In genomic region chr11:31421840-31422239, GRCh38 we compare ENCODE assay signal across 20 cellular contexts. TPM values are rescaled to one million over a fixed set of nuclear protein-coding genes. Genes with fewer than 3 reads are reported as not detected.
DNase-seq lines count a peak whose midpoint lies in the region.
"Had no signal": no experiment of that assay in that cellular context is flagged by ENCODE, and none has a peak within 500 bp of the region (broad histone marks: within the 10 kb centered on the region; RNA-seq: fewer than 3 reads in every experiment).

No MANE protein-coding gene starts in this region.

- DNase-seq in NCI-H748 (lab: John Stamatoyannopoulos, UW; ENCODE audit: unreplicated experiment) (peak; percentile 41), NCI-H748 treated with DMSO at 0.1 percent for 48 hours (lab: John Stamatoyannopoulos, UW) (no peak), NCI-H146 treated with DMSO at 0.1 percent for 48 hours (lab: John Stamatoyannopoulos, UW; ENCODE audit: unreplicated experiment) (peak; percentile 25), globus pallidus (ENCODE audit: low spot score) (peak; percentile 62), superior temporal gyrus (ENCODE audit: extremely low spot score) (peak; percentile 55), KG1 (lab: John Stamatoyannopoulos, UW) (no peak), DMS 273 (lab: John Stamatoyannopoulos, UW; ENCODE audit: unreplicated experiment) (no peak), H4 (ENCODE audit: low spot score) (no peak)
- DNase-seq: AML-193, DMS 273 treated with DMSO at 0.1 percent for 48 hours, DND-41, KBM-7, NCI-H1105 treated with DMSO at 0.1 percent for 48 hours, NCI-H187, NCI-H226, NCI-H524, PC-3, RPMI8226, SHP77 treated with DMSO at 0.1 percent for 48 hours, T-cell had no signal

RNA-seq across cellular contexts. Expression of gene DNAJC24, which starts 52.2 kb away (rescaled TPM):
- total RNA-seq in H4 (2014; rRNA removed; shearing (Covaris generic)) = 12.7 and 14.2 TPM in 2 replicates

RNA-seq across cellular contexts. Expression of gene DCDC1, which starts 52.3 kb away (rescaled TPM):
- 0.08 and 0.31 TPM in 2 replicates for total RNA-seq in H4 (2014; rRNA removed; shearing (Covaris generic))
- total RNA-seq: PC-3 had no signal

Comparison
In these comparisons a context has a peak if more than half of its experiments do, and no peak if none do; other contexts are left out.
1. DNase-seq: peak in NCI-H748 (single experiment), NCI-H146 treated with DMSO at 0.1 percent for 48 hours (single experiment), globus pallidus (single experiment) and superior temporal gyrus (single experiment); none in NCI-H748 treated with DMSO at 0.1 percent for 48 hours (single experiment), KG1 (single experiment), DMS 273 (single experiment) and H4 (single experiment).